35 cellular contexts compared by ENCODE assay signal in genomic region chr21:23951251-23951650, GRCh38.
A peak's percentile ranks its signal among the peaks of the same experiment; 100 is the strongest.
DNase-seq lines count a peak whose midpoint lies in the region; ATAC-seq and TF ChIP-seq lines count a peak whose summit lies in the region.
"Had no signal": no experiment of that assay in that cellular context is flagged by ENCODE, and none has a peak within 500 bp of the region (broad histone marks: within the 10 kb centered on the region; RNA-seq: fewer than 3 reads in every experiment).

No MANE protein-coding gene starts in this region.

- H3K27ac ChIP-seq in breast epithelium (no peak overlapping the region), dorsolateral prefrontal cortex (no peak overlapping the region)
- H3K27ac ChIP-seq: esophagus squamous epithelium, KMS-11, Peyer's patch, psoas muscle, VCaP had no signal

- no peaks in the 10 kb centered on the region for H3K36me3 ChIP-seq in breast epithelium
- no peaks in the 10 kb centered on the region for H3K36me3 ChIP-seq in BE2C
- H3K36me3 ChIP-seq: esophagus squamous epithelium, Peyer's patch had no signal

- intact Hi-C loops in MCF 10A (cut with micrococcal nuclease) (no loop called here), breast epithelium (cut with DNase I; ENCODE audit: low total_unique reads) (no loop called here), dorsolateral prefrontal cortex (cut with DNase I) (no loop called here)

- no peaks in the 10 kb centered on the region for H3K27me3 Mint-ChIP-seq in MCF 10A (ENCODE audit: insufficient read depth, unreplicated experiment)
- H3K27me3 Mint-ChIP-seq in activated T-helper 17 cell treated with anti-CD3 and anti-CD28 coated beads, Interleukin-2, amount 50 U/mL, for 72 hours, result no peaks in the 10 kb centered on the region
- H3K27me3 Mint-ChIP-seq in activated naive CD8-positive, alpha-beta T cell treated with anti-CD3 and anti-CD28 coated beads for 36 hours, result no peaks in the 10 kb centered on the region
- H3K27me3 Mint-ChIP-seq: activated CD4-positive, alpha-beta T cell treated with anti-CD3 and anti-CD28 coated beads, Interleukin-2, amount 10 ng/mL, durations not matched to agents 7 days and 5 days; activated naive CD8-positive, alpha-beta T cell treated with anti-CD3 and anti-CD28 coated beads, Interleukin-2, amount 10 ng/mL, durations not matched to agents 7 days and 5 days; CD4-positive, CD25-positive, alpha-beta regulatory T cell; natural killer cell treated with Interleukin-12 subunit alpha and Interleukin-12 subunit beta and Interleukin-15 and Interleukin-18, amount 100 ng/mL, for 72 hours; type B pancreatic cell had no signal

- no peaks in the 10 kb centered on the region for H3K9me3 ChIP-seq in breast epithelium
- H3K9me3 ChIP-seq in BE2C, result no peaks in the 10 kb centered on the region
- H3K9me3 ChIP-seq: esophagus squamous epithelium, Peyer's patch, psoas muscle had no signal

- H3K4me3 ChIP-seq in breast epithelium, result no peak overlapping the region
- H3K4me3 ChIP-seq in fibroblast of the aortic adventitia (ENCODE audit: low read depth, low read length), result no peak overlapping the region
- no peak overlapping the region for H3K4me3 ChIP-seq in BE2C (ENCODE audit: low read depth, low read length)
- no peak overlapping the region for H3K4me3 ChIP-seq in dorsolateral prefrontal cortex
- H3K4me3 ChIP-seq: esophagus squamous epithelium, lung, mucosa of descending colon, Peyer's patch, psoas muscle had no signal

- no TSS peak for BruUV-seq in MCF 10A (replicated peaks; lab: Mats Ljungman, UMichigan)

- H3K27ac Mint-ChIP-seq in MCF 10A (ENCODE audit: low read depth, unreplicated experiment), result no peak overlapping the region
- H3K27ac Mint-ChIP-seq in activated T-helper 17 cell treated with anti-CD3 and anti-CD28 coated beads, Interleukin-2, amount 50 U/mL, for 72 hours, result no peak overlapping the region
- H3K27ac Mint-ChIP-seq in activated naive CD8-positive, alpha-beta T cell treated with anti-CD3 and anti-CD28 coated beads for 36 hours, result no peak overlapping the region
- H3K27ac Mint-ChIP-seq: activated CD4-positive, alpha-beta T cell treated with anti-CD3 and anti-CD28 coated beads, Interleukin-2, amount 10 ng/mL, durations not matched to agents 7 days and 5 days; CD4-positive, CD25-positive, alpha-beta regulatory T cell; dendritic cell treated with granulocyte-macrophage colony-stimulating factor and Interleukin-4, amounts not matched to agents 40 ng/mL and 50 ng/mL, for 4 days; natural killer cell treated with Interleukin-12 subunit alpha and Interleukin-12 subunit beta and Interleukin-15 and Interleukin-18, amount 100 ng/mL, for 72 hours; type B pancreatic cell had no signal

- no peak for TF ChIP-seq POLR2A in breast epithelium (IDR thresholded peaks at IDR 0.05)

- peak; percentile 31 for ATAC-seq in activated T-helper 17 cell treated with anti-CD3 and anti-CD28 coated beads, Interleukin-2, amount 50 U/mL, for 72 hours (replicated peaks)
- ATAC-seq: left cardiac atrium; mucosa of descending colon; natural killer cell treated with Interleukin-12 subunit alpha and Interleukin-12 subunit beta and Interleukin-15 and Interleukin-18, amount 100 ng/mL, for 72 hours; psoas muscle had no signal

- no peak overlapping the region for H3K4me3 Mint-ChIP-seq in MCF 10A (ENCODE audit: unreplicated experiment)
- no peak overlapping the region for H3K4me3 Mint-ChIP-seq in activated T-helper 17 cell treated with anti-CD3 and anti-CD28 coated beads, Interleukin-2, amount 50 U/mL, for 72 hours
- no peak overlapping the region for H3K4me3 Mint-ChIP-seq in activated naive CD8-positive, alpha-beta T cell treated with anti-CD3 and anti-CD28 coated beads for 36 hours
- H3K4me3 Mint-ChIP-seq: activated CD4-positive, alpha-beta T cell treated with anti-CD3 and anti-CD28 coated beads, Interleukin-2, amount 10 ng/mL, durations not matched to agents 7 days and 5 days; CD4-positive, CD25-positive, alpha-beta regulatory T cell; dendritic cell treated with granulocyte-macrophage colony-stimulating factor and Interleukin-4, amounts not matched to agents 40 ng/mL and 50 ng/mL, for 4 days; natural killer cell treated with Interleukin-12 subunit alpha and Interleukin-12 subunit beta and Interleukin-15 and Interleukin-18, amount 100 ng/mL, for 72 hours; type B pancreatic cell had no signal

- H3K9me3 Mint-ChIP-seq in MCF 10A (ENCODE audit: unreplicated experiment), result no peaks in the 10 kb centered on the region
- H3K9me3 Mint-ChIP-seq in activated T-helper 17 cell treated with anti-CD3 and anti-CD28 coated beads, Interleukin-2, amount 50 U/mL, for 72 hours, result no peaks in the 10 kb centered on the region
- no peaks in the 10 kb centered on the region for H3K9me3 Mint-ChIP-seq in activated naive CD8-positive, alpha-beta T cell treated with anti-CD3 and anti-CD28 coated beads for 36 hours
- H3K9me3 Mint-ChIP-seq: activated CD4-positive, alpha-beta T cell treated with anti-CD3 and anti-CD28 coated beads, Interleukin-2, amount 10 ng/mL, durations not matched to agents 7 days and 5 days; dendritic cell treated with granulocyte-macrophage colony-stimulating factor and Interleukin-4, amounts not matched to agents 40 ng/mL and 50 ng/mL, for 4 days; type B pancreatic cell had no signal

- H3K4me1 ChIP-seq in breast epithelium, result no peaks in the 10 kb centered on the region
- no peaks in the 10 kb centered on the region for H3K4me1 ChIP-seq in BE2C
- H3K4me1 ChIP-seq: esophagus squamous epithelium, Peyer's patch, psoas muscle had no signal

- POLR2A ChIA-PET in MCF 10A (lab: Yijun Ruan, JAX), result no interaction called here

- no peak for TF ChIP-seq CTCF in MCF 10A (IDR thresholded peaks at IDR 0.05; ENCODE audit: unreplicated experiment)
- TF ChIP-seq CTCF in breast epithelium (IDR thresholded peaks at IDR 0.05), result no peak
- no peak for TF ChIP-seq CTCF in fibroblast of the aortic adventitia (IDR thresholded peaks at IDR 0.05; ENCODE audit: insufficient read depth, low read length)
- no peak for TF ChIP-seq CTCF in BE2C (IDR thresholded peaks at IDR 0.05; ENCODE audit: low read depth, low read length)
- no peak for TF ChIP-seq CTCF in dorsolateral prefrontal cortex (IDR thresholded peaks at IDR 0.05 in 54 of 56, conservative IDR thresholded peaks at IDR 0.05 in 2 of 56; ENCODE audit: low read depth in 1 of 56, partially characterized antibody in 56 of 56)

- no peaks in the 10 kb centered on the region for H3K36me3 Mint-ChIP-seq in MCF 10A (ENCODE audit: insufficient read depth, unreplicated experiment)
- no peaks in the 10 kb centered on the region for H3K36me3 Mint-ChIP-seq in activated T-helper 17 cell treated with anti-CD3 and anti-CD28 coated beads, Interleukin-2, amount 50 U/mL, for 72 hours (ENCODE audit: low read depth)
- H3K36me3 Mint-ChIP-seq in activated naive CD8-positive, alpha-beta T cell treated with anti-CD3 and anti-CD28 coated beads for 36 hours, result no peaks in the 10 kb centered on the region
- H3K36me3 Mint-ChIP-seq: CD4-positive, CD25-positive, alpha-beta regulatory T cell; natural killer cell treated with Interleukin-12 subunit alpha and Interleukin-12 subunit beta and Interleukin-15 and Interleukin-18, amount 100 ng/mL, for 72 hours; type B pancreatic cell had no signal

- CTCF ChIA-PET in MCF 10A (lab: Yijun Ruan, JAX), result no interaction called here

- peak; percentile 38 for DNase-seq in MCF 10A (ENCODE audit: unreplicated experiment)
- no peak for DNase-seq in breast epithelium (ENCODE audit: low spot score in 2 of 2)
- peak; percentile 21 for DNase-seq in fibroblast of the aortic adventitia (ENCODE audit: low read depth)
- DNase-seq in BE2C, result no peak
- no peak for DNase-seq in dorsolateral prefrontal cortex
- no peak for DNase-seq in mucosa of gallbladder (ENCODE audit: low spot score)
- DNase-seq in activated naive CD8-positive, alpha-beta T cell treated with anti-CD3 and anti-CD28 coated beads for 36 hours, result no peak
- DNase-seq: 8988T; activated CD4-positive, alpha-beta T cell treated with anti-CD3 and anti-CD28 coated beads, Interleukin-2, amount 10 ng/mL, durations not matched to agents 7 days and 5 days; activated gamma-delta T cell; activated naive CD8-positive, alpha-beta T cell treated with anti-CD3 and anti-CD28 coated beads, Interleukin-2, amount 10 ng/mL, durations not matched to agents 7 days and 5 days; aorta; CD4-positive, CD25-positive, alpha-beta regulatory T cell; esophagus squamous epithelium; hippocampal formation; left cardiac atrium; mucosa of descending colon; NCI-H1436; NCI-H2081 treated with DMSO at 0.1 percent for 48 hours; NCI-H2227 treated with DMSO at 0.1 percent for 48 hours; NCI-H69; occipital lobe; Peyer's patch; psoas muscle; SHP77 treated with DMSO at 0.1 percent for 48 hours; stimulated activated naive CD4-positive, alpha-beta T cell; SW 1271; T-helper 9 cell had no signal

- H3K27me3 ChIP-seq in breast epithelium, result no peaks in the 10 kb centered on the region
- H3K27me3 ChIP-seq in BE2C, result no peaks in the 10 kb centered on the region
- H3K27me3 ChIP-seq in dorsolateral prefrontal cortex, result no peaks in the 10 kb centered on the region
- H3K27me3 ChIP-seq: esophagus squamous epithelium, Peyer's patch had no signal

- no peaks in the 10 kb centered on the region for H3K4me1 Mint-ChIP-seq in MCF 10A (ENCODE audit: insufficient read depth, unreplicated experiment)
- peaks cover 7% of the 10 kb centered on the region for H3K4me1 Mint-ChIP-seq in activated T-helper 17 cell treated with anti-CD3 and anti-CD28 coated beads, Interleukin-2, amount 50 U/mL, for 72 hours
- H3K4me1 Mint-ChIP-seq in activated naive CD8-positive, alpha-beta T cell treated with anti-CD3 and anti-CD28 coated beads for 36 hours, result peaks cover 26% of the 10 kb centered on the region

Comparison
In these comparisons a context has a peak if more than half of its experiments do, and no peak if none do; other contexts are left out.
1. DNase-seq: peak in MCF 10A (single experiment) and fibroblast of the aortic adventitia (single experiment); none in breast epithelium (0 of 2), BE2C (single experiment), dorsolateral prefrontal cortex (0 of 10), mucosa of gallbladder (single experiment) and activated naive CD8-positive, alpha-beta T cell treated with anti-CD3 and anti-CD28 coated beads for 36 hours (single experiment).